ENCODE assay signal across 22 cellular contexts in the genomic region with DNA sequence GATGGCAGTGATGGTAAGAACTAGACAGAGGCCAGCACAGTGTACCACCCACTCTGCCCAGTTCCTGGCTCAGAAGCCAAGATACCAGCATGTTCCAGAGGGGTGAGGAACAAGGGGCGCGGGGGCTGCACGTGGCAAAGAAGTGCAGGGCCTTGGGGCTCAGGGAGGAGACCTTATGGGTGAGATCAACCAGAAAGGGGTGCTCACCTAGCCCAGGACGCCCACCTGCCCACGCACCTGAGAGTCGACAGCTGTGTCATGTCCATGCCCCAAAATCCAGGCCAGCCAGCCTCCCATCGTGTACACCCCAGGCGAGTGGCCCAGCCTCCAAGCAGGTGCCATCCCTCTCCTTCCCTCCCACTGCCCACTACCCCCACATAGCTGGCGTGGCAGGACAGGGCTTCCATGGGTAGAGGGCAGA. TPM values are rescaled to one million over a fixed set of nuclear protein-coding genes. Genes with fewer than 3 reads are reported as not detected.
DNase-seq lines count a peak whose midpoint lies in the region; ATAC-seq lines count a peak whose summit lies in the region.
"Had no signal": no experiment of that assay in that cellular context is flagged by ENCODE, and none has a peak within 500 bp of the region (broad histone marks: within the 10 kb centered on the region; RNA-seq: fewer than 3 reads in every experiment).

No MANE protein-coding gene starts in this region.

- peaks cover 11% of the 10 kb centered on the region for H3K4me1 Mint-ChIP-seq in activated T-helper 17 cell treated with anti-CD3 and anti-CD28 coated beads, Interleukin-2, amount 50 U/mL, for 72 hours

- peaks cover 22% of the 10 kb centered on the region for H3K36me3 Mint-ChIP-seq in activated T-helper 17 cell treated with anti-CD3 and anti-CD28 coated beads, Interleukin-2, amount 50 U/mL, for 72 hours (ENCODE audit: low read depth)

- no peak overlapping the region for H3K9ac ChIP-seq in mesenchymal stem cell (ENCODE audit: low read length)
- H3K9ac ChIP-seq: KMS-11 had no signal

- no peak overlapping the region for H3K4ac ChIP-seq in mesenchymal stem cell (ENCODE audit: low read depth in 1 of 2, low read length in 2 of 2)

- peak; percentile 66 for DNase-seq in cardiac septum (ENCODE audit: low spot score)
- no peak for DNase-seq in Right ventricle myocardium superior
- no peak for DNase-seq in mesenchymal stem cell
- peak; percentile 43 to 59 for DNase-seq in aorta
- DNase-seq in KG1 (lab: John Stamatoyannopoulos, UW): no peak
- DNase-seq in Ammon's horn (ENCODE audit: low spot score): no peak
- no peak for DNase-seq in cerebellar nuclear complex (lab: John Stamatoyannopoulos, UW)
- DNase-seq: activated CD4-positive, CD25-positive, alpha-beta regulatory T cell; activated CD8-positive, alpha-beta T cell treated with anti-CD3 and anti-CD28 coated beads, Interleukin-2, amount 10 ng/mL, durations not matched to agents 7 days and 5 days; activated naive CD8-positive, alpha-beta T cell treated with anti-CD3 and anti-CD28 coated beads, Interleukin-2, amount 10 ng/mL, durations not matched to agents 7 days and 5 days; activated T-cell treated with anti-CD3 and anti-CD28 coated beads, Interleukin-2, amount 50 U/mL, for 72 hours; GOT3; NCI-H2029; stimulated activated CD4-positive, alpha-beta T cell treated with anti-CD3 and anti-CD28 coated beads, Interleukin-15, amount 100 ng/mL, for 24 hours had no signal

- peak overlapping the region; percentile 28 for H3K27ac Mint-ChIP-seq in activated T-helper 17 cell treated with anti-CD3 and anti-CD28 coated beads, Interleukin-2, amount 50 U/mL, for 72 hours
- H3K27ac Mint-ChIP-seq: activated CD8-positive, alpha-beta T cell treated with anti-CD3 and anti-CD28 coated beads, Interleukin-2, amount 10 ng/mL, durations not matched to agents 7 days and 5 days had no signal

- WGBS in mesenchymal stem cell: 97% methylated on average over 9 of the region's 9 CpGs
- 82 to 84% methylated on average over 9 of the region's 9 CpGs for WGBS in aorta, 2 donors

- peak overlapping the region; percentile 43 for H4K91ac ChIP-seq in mesenchymal stem cell (ENCODE audit: low read length)

- H3K27ac ChIP-seq in mesenchymal stem cell (ENCODE audit: low read length, poor library complexity, severe bottlenecking): no peak overlapping the region
- H3K27ac ChIP-seq in aorta (ENCODE audit: low read depth in 1 of 2, low read length in 2 of 2): no peak overlapping the region
- H3K27ac ChIP-seq: A549, epithelial cell of prostate, KMS-11, pancreas, right lobe of liver, SJSA1, testis had no signal

- intact Hi-C loops in cardiac septum (cut with DNase I): no loop called here
- intact Hi-C loops in Right ventricle myocardium superior (cut with DNase I): no loop called here
- intact Hi-C loops in aorta (cut with DNase I): loop anchor here in 1 of 2 donors (2.0 kb wide), 1 partner anchor 45 kb away; no protein-coding TSS in a partner anchor

- H2BK12ac ChIP-seq in mesenchymal stem cell (ENCODE audit: low read length in 2 of 2): peak overlapping the region in 1 of 2 experiments; percentile 8

- H3K4me2 ChIP-seq in mesenchymal stem cell (ENCODE audit: low read length, poor library complexity, severe bottlenecking): no peak overlapping the region
- H3K4me2 ChIP-seq: A549, KMS-11 had no signal

- H3K14ac ChIP-seq in mesenchymal stem cell (ENCODE audit: low read length in 2 of 2): peak overlapping the region in 1 of 2 experiments; percentile 19

- no peaks in the 10 kb centered on the region for H3K27me3 Mint-ChIP-seq in activated T-helper 17 cell treated with anti-CD3 and anti-CD28 coated beads, Interleukin-2, amount 50 U/mL, for 72 hours
- H3K27me3 Mint-ChIP-seq: activated naive CD8-positive, alpha-beta T cell treated with anti-CD3 and anti-CD28 coated beads, Interleukin-2, amount 10 ng/mL, durations not matched to agents 7 days and 5 days had no signal

- peaks cover 19% of the 10 kb centered on the region for H3K4me1 ChIP-seq in mesenchymal stem cell (ENCODE audit: control insufficient read depth, insufficient read depth, low read depth, low read length)
- no peaks in the 10 kb centered on the region for H3K4me1 ChIP-seq in aorta (ENCODE audit: control insufficient read depth in 1 of 2, insufficient read depth in 2 of 2, low read length in 2 of 2)
- H3K4me1 ChIP-seq: A549, pancreas, right lobe of liver had no signal

- no peak overlapping the region for H2AK5ac ChIP-seq in mesenchymal stem cell (ENCODE audit: low read length, severe bottlenecking)

- H3K79me1 ChIP-seq in mesenchymal stem cell (replicated peaks; ENCODE audit: low read length, poor library complexity, severe bottlenecking): peaks cover 57% of the 10 kb centered on the region

- H3K27me3 ChIP-seq in mesenchymal stem cell (ENCODE audit: control insufficient read depth in 1 of 2, insufficient read depth in 1 of 2, low read length in 2 of 2): no peaks in the 10 kb centered on the region
- H3K27me3 ChIP-seq in aorta (ENCODE audit: control insufficient read depth in 1 of 2, insufficient read depth in 2 of 2, low read length in 1 of 2): no peaks in the 10 kb centered on the region
- H3K27me3 ChIP-seq: pancreas, right lobe of liver, SJSA1, testis had no signal

- no peak overlapping the region for H3K18ac ChIP-seq in mesenchymal stem cell (ENCODE audit: low read depth in 1 of 2, low read length in 2 of 2)

- peak overlapping the region; percentile 66 for H4K8ac ChIP-seq in mesenchymal stem cell (ENCODE audit: low read length)

- H3K4me3 Mint-ChIP-seq in activated T-helper 17 cell treated with anti-CD3 and anti-CD28 coated beads, Interleukin-2, amount 50 U/mL, for 72 hours: no peak overlapping the region
- H3K4me3 Mint-ChIP-seq: activated CD8-positive, alpha-beta T cell treated with anti-CD3 and anti-CD28 coated beads, Interleukin-2, amount 10 ng/mL, durations not matched to agents 7 days and 5 days; activated naive CD8-positive, alpha-beta T cell treated with anti-CD3 and anti-CD28 coated beads, Interleukin-2, amount 10 ng/mL, durations not matched to agents 7 days and 5 days; activated T-cell treated with anti-CD3 and anti-CD28 coated beads, Interleukin-2, amount 50 U/mL, for 72 hours had no signal

- H3K36me3 ChIP-seq in mesenchymal stem cell (ENCODE audit: control insufficient read depth in 1 of 2, insufficient read depth in 2 of 2, low read depth in 1 of 2, low read length in 2 of 2) (peaks cover 43 to 55% of the 10 kb centered on the region in 2 experiments), aorta (ENCODE audit: control insufficient read depth in 1 of 2, insufficient read depth in 2 of 2, low read length in 1 of 2) (no peaks in the 10 kb centered on the region)
- H3K36me3 ChIP-seq: pancreas had no signal

- no peaks in the 10 kb centered on the region for H3K9me3 ChIP-seq in mesenchymal stem cell (ENCODE audit: control insufficient read depth, low read length)
- H3K9me3 ChIP-seq in aorta (ENCODE audit: control insufficient read depth, low read length): no peaks in the 10 kb centered on the region
- H3K9me3 ChIP-seq: A549, pancreas, right lobe of liver, SJSA1, testis had no signal

- no peak for ATAC-seq in Right ventricle myocardium superior (ENCODE audit: poor library complexity)
- no peak for ATAC-seq in activated T-helper 17 cell treated with anti-CD3 and anti-CD28 coated beads, Interleukin-2, amount 50 U/mL, for 72 hours (replicated peaks)
- ATAC-seq in aorta (ENCODE audit: low FRiP score): no peak
- ATAC-seq: activated CD8-positive, alpha-beta T cell treated with anti-CD3 and anti-CD28 coated beads, Interleukin-2, amount 10 ng/mL, durations not matched to agents 7 days and 5 days; activated T-cell treated with anti-CD3 and anti-CD28 coated beads, Interleukin-2, amount 50 U/mL, for 72 hours had no signal

- H2BK5ac ChIP-seq in mesenchymal stem cell (ENCODE audit: low read depth, low read length, poor library complexity, severe bottlenecking): no peak overlapping the region

- no peak overlapping the region for H2BK120ac ChIP-seq in mesenchymal stem cell (ENCODE audit: low read depth, low read length)

- H3K4me3 ChIP-seq in mesenchymal stem cell (ENCODE audit: insufficient read depth in 1 of 2, low read depth in 1 of 2, low read length in 2 of 2) (no peak overlapping the region), aorta (ENCODE audit: low read length in 2 of 2) (no peak overlapping the region)
- H3K4me3 ChIP-seq: A549, pancreas, right lobe of liver, SJSA1, testis had no signal

- no peak overlapping the region for H2BK15ac ChIP-seq in mesenchymal stem cell (ENCODE audit: low read depth, poor library complexity, severe bottlenecking)

- H2AFZ ChIP-seq in mesenchymal stem cell (ENCODE audit: low read depth, low read length): no peak overlapping the region

- H3K23ac ChIP-seq in mesenchymal stem cell (ENCODE audit: low read length in 2 of 2): no peak overlapping the region

- H3K9me3 Mint-ChIP-seq in activated T-helper 17 cell treated with anti-CD3 and anti-CD28 coated beads, Interleukin-2, amount 50 U/mL, for 72 hours: no peaks in the 10 kb centered on the region
- H3K9me3 Mint-ChIP-seq: activated naive CD8-positive, alpha-beta T cell treated with anti-CD3 and anti-CD28 coated beads, Interleukin-2, amount 10 ng/mL, durations not matched to agents 7 days and 5 days; activated T-cell treated with anti-CD3 and anti-CD28 coated beads, Interleukin-2, amount 50 U/mL, for 72 hours had no signal

RNA-seq across cellular contexts. Expression of a gene that starts 34.9 kb away (rescaled TPM):
- total RNA-seq in cardiac septum (39.5 TPM), Right ventricle myocardium superior (33.2 TPM), aorta (10 to 100 TPM; 32.4 to 37.2 TPM)
- 10 to 100 TPM; 14.2 to 24.9 TPM for total RNA-seq in activated T-helper 17 cell treated with anti-CD3 and anti-CD28 coated beads, Interleukin-2, amount 50 U/mL, for 72 hours
- 20.1 TPM for polyA plus RNA-seq in mesenchymal stem cell (2013, experiment 1 of 2)
- 19.2 TPM for polyA plus RNA-seq in mesenchymal stem cell (2013, experiment 2 of 2)
- 10 to 100 TPM in 1 of 2 donors, 1 to 10 TPM in 1; 8.9 to 16.1 TPM for polyA plus RNA-seq in aorta

RNA-seq across cellular contexts. Expression of a gene that starts 59.8 kb away (rescaled TPM):
- total RNA-seq in cardiac septum (13.1 TPM), Right ventricle myocardium superior (7.9 TPM), aorta (10 to 100 TPM in 1 of 2 donors, 1 to 10 TPM in 1; 7.6 to 12.1 TPM)
- 10 to 100 TPM; 15.1 to 18.1 TPM for total RNA-seq in activated T-helper 17 cell treated with anti-CD3 and anti-CD28 coated beads, Interleukin-2, amount 50 U/mL, for 72 hours
- 4.5 TPM for polyA plus RNA-seq in mesenchymal stem cell (2013, experiment 1 of 2)
- polyA plus RNA-seq in mesenchymal stem cell (2013, experiment 2 of 2): 4.7 TPM
- polyA plus RNA-seq in aorta: 1 to 10 TPM; 2.5 to 6.0 TPM

Comparison
In these comparisons a context has a peak if more than half of its experiments do, and no peak if none do; other contexts are left out.
1. DNase-seq: peak in cardiac septum (single experiment) and aorta (2 of 2); none in Right ventricle myocardium superior (single experiment), mesenchymal stem cell (single experiment), KG1 (single experiment), Ammon's horn (single experiment) and cerebellar nuclear complex (0 of 2).